In the genomic region with DNA sequence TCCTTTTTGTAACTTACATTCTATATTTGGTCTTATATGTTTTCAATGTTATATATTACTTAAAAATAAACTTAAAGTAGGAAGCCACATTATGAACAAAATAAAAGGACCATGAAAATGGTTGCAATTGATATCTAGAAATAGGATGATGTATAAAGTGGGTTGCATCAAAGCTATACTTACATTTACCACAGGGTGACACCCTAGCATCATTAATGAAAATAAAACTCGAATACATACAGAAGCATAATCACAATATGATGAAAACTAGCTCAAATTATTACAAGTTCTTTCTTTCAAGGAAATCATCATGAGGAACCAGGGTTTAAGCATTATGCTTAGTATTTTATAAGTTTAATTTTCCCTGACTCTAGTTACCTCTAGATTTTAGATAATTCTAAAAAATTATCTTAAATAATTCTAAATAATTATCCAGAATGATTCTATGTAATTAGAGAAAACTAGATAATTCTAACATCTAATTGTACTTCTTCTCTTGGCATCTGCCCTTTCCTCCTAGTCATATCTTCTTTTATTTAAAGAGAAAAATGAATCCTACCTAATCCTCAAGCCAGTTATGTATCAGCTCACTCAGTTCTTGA, we compare ENCODE assay signal across 8 cellular contexts. TPM values are rescaled to one million over a fixed set of nuclear protein-coding genes. Genes with fewer than 3 reads are reported as not detected.
DNase-seq lines count a peak whose midpoint lies in the region; ATAC-seq, FAIRE-seq and TF ChIP-seq lines count a peak whose summit lies in the region.

No MANE protein-coding gene starts in this region.

- TF ChIP-seq CTCF in Loucy (conservative IDR thresholded peaks at IDR 0.05; ENCODE audit: low read length) (peak; percentile 66), astrocyte of the cerebellum (IDR thresholded peaks at IDR 0.05; ENCODE audit: low read depth, low read length, missing control alignments) (peak; percentile 27), kidney (IDR thresholded peaks at IDR 0.05; ENCODE audit: borderline replicate concordance, extremely low read depth, insufficient read depth) (peak; percentile 45), vagina (IDR thresholded peaks at IDR 0.05) (peak; percentile 53 to 82 (median 71))

- DNase-seq in Daoy (ENCODE audit: low read depth) (peak; percentile 1), astrocyte of the cerebellum (ENCODE audit: low read depth) (peak; percentile 42), kidney (no peak), vagina (ENCODE audit: extremely low spot score in 2 of 2) (no peak), iPS-NIHi7 (ENCODE audit: extremely low spot score) (no peak)

- H3K9me3 ChIP-seq in Loucy (ENCODE audit: insufficient read depth, low read depth, low read length) (no peaks in the 10 kb centered on the region), kidney (ENCODE audit: control insufficient read depth in 1 of 2, low read length in 2 of 2) (no peaks in the 10 kb centered on the region), vagina (no peaks in the 10 kb centered on the region)

- no peaks in the 10 kb centered on the region for H3F3A ChIP-seq in Loucy (ENCODE audit: low read depth)

- H3K36me3 ChIP-seq in Loucy (ENCODE audit: insufficient read depth, low read length), result no peaks in the 10 kb centered on the region
- H3K36me3 ChIP-seq in kidney (ENCODE audit: control insufficient read depth in 1 of 2, insufficient read depth in 2 of 2, low read length in 2 of 2), result no peaks in the 10 kb centered on the region
- no peaks in the 10 kb centered on the region for H3K36me3 ChIP-seq in vagina

- FAIRE-seq in kidney (lab: Jason Lieb, UNC), result peak; percentile 96

- H3K27ac ChIP-seq in kidney (ENCODE audit: low read depth in 2 of 2, low read length in 2 of 2), result no peak overlapping the region
- no peak overlapping the region for H3K27ac ChIP-seq in vagina

- ATAC-seq in HG03460 (IDR thresholded peaks at IDR 0.05; ENCODE audit: unreplicated experiment) (no peak), HG03457 (IDR thresholded peaks at IDR 0.05; ENCODE audit: unreplicated experiment) (no peak)

- H3K4me1 ChIP-seq in Loucy (ENCODE audit: insufficient read depth, low read length, poor library complexity, severe bottlenecking) (no peaks in the 10 kb centered on the region), kidney (ENCODE audit: control insufficient read depth in 1 of 2, insufficient read depth in 1 of 2, low read depth in 1 of 2, low read length in 2 of 2) (no peaks in the 10 kb centered on the region), vagina (no peaks in the 10 kb centered on the region)

- H3K4me3 ChIP-seq in Loucy (ENCODE audit: low read length, poor library complexity, severe bottlenecking) (no peak overlapping the region), astrocyte of the cerebellum (ENCODE audit: low read depth, low read length) (no peak overlapping the region), kidney (ENCODE audit: low read length in 2 of 2) (no peak overlapping the region), vagina (no peak overlapping the region)

- no peak overlapping the region for H2AFZ ChIP-seq in Loucy (ENCODE audit: low read length)

- no peak overlapping the region for H3K9ac ChIP-seq in Loucy (ENCODE audit: low read depth, low read length, poor library complexity, severe bottlenecking)
- no peak overlapping the region for H3K9ac ChIP-seq in kidney (ENCODE audit: low read length in 2 of 2)

- no peak for TF ChIP-seq POLR2A in vagina (IDR thresholded peaks at IDR 0.05)

- intact Hi-C loops in kidney (cut with DNase I), result loop anchor here (10.0 kb wide), 1 partner anchor 714 kb away; no protein-coding TSS in a partner anchor
- intact Hi-C loops in vagina (cut with DNase I), result loop anchor here (10.0 kb wide), 1 partner anchor 714 kb away; no protein-coding TSS in a partner anchor

- in situ Hi-C loops in astrocyte of the cerebellum (cut with HindIII; ENCODE audit: low sequenced_read_pairs), result no loop called here

- H4K20me1 ChIP-seq in Loucy (ENCODE audit: insufficient read depth, low read length, poor library complexity, severe bottlenecking), result no peaks in the 10 kb centered on the region

- no peaks in the 10 kb centered on the region for H3K27me3 ChIP-seq in Loucy (ENCODE audit: insufficient read depth, low read length, poor library complexity, severe bottlenecking)
- H3K27me3 ChIP-seq in vagina, result no peaks in the 10 kb centered on the region

- no peaks in the 10 kb centered on the region for H3K9me2 ChIP-seq in Loucy (replicated peaks; ENCODE audit: low read depth, low read length)

- H3K79me2 ChIP-seq in Loucy (ENCODE audit: insufficient read depth, low read length), result no peaks in the 10 kb centered on the region

- no peak overlapping the region for H3K4me2 ChIP-seq in Loucy (ENCODE audit: low read depth, low read length, poor library complexity, severe bottlenecking)

RNA-seq across cellular contexts. Expression of gene TAS2R7, which starts 31.2 kb away (rescaled TPM):
- not detected in 2 replicates for total RNA-seq in Daoy (2014; rRNA removed; shearing (Covaris generic))
- not detected for total RNA-seq in kidney
- polyA plus RNA-seq in kidney (ENCODE audit: insufficient read depth, low read depth, low replicate concordance), result not detected
- not detected for total RNA-seq in vagina

RNA-seq across cellular contexts. Expression of gene TAS2R8, which starts 35.9 kb away (rescaled TPM):
- total RNA-seq in Daoy (2014; rRNA removed; shearing (Covaris generic)), result not detected in 2 replicates
- total RNA-seq in kidney, result not detected
- polyA plus RNA-seq in kidney (ENCODE audit: insufficient read depth, low read depth, low replicate concordance), result not detected
- 0.98 TPM for total RNA-seq in vagina

RNA-seq across cellular contexts. Expression of gene TAS2R9, which starts 38.7 kb away (rescaled TPM):
- total RNA-seq in Daoy (2014; rRNA removed; shearing (Covaris generic)), result not detected in 2 replicates
- total RNA-seq in kidney (not detected), vagina (not detected)
- polyA plus RNA-seq in kidney (ENCODE audit: insufficient read depth, low read depth, low replicate concordance), result not detected

RNA-seq across cellular contexts. Expression of gene YBX3, which starts 48.1 kb away (rescaled TPM):
- total RNA-seq in Daoy (2014; rRNA removed; shearing (Covaris generic)), result 25.3 and 27.6 TPM in 2 replicates
- total RNA-seq in kidney (347 TPM), vagina (356 TPM)
- 86.9 TPM for polyA plus RNA-seq in kidney (ENCODE audit: insufficient read depth, low read depth, low replicate concordance)

RNA-seq across cellular contexts. Expression of gene TAS2R10, which starts 54.9 kb away (rescaled TPM):
- total RNA-seq in Daoy (2014; rRNA removed; shearing (Covaris generic)), result not detected in 2 replicates
- 0.82 TPM for total RNA-seq in kidney
- polyA plus RNA-seq in kidney (ENCODE audit: insufficient read depth, low read depth, low replicate concordance), result not detected
- not detected for total RNA-seq in vagina

Comparison
In these comparisons a context has a peak if more than half of its experiments do, and no peak if none do; other contexts are left out.
1. DNase-seq: peak in Daoy (single experiment) and astrocyte of the cerebellum (single experiment); none in kidney (single experiment), vagina (0 of 2) and iPS-NIHi7 (single experiment).
2. Peak in every context shown above with its lines, with median percentiles within 50 percentile points of each other: CTCF ChIP-seq.